In genomic region chr10:124285587-124286527, GRCh38 we compare ENCODE assay signal across 9 cellular contexts.
DNase-seq lines count a peak whose midpoint lies in the region; ATAC-seq and TF ChIP-seq lines count a peak whose summit lies in the region.
"Had no signal": no experiment of that assay in that cellular context is flagged by ENCODE, and none has a peak within 500 bp of the region (broad histone marks: within the 10 kb centered on the region; RNA-seq: fewer than 3 reads in every experiment).

No MANE protein-coding gene starts in this region.

- H3K4me3 Mint-ChIP-seq in activated T-helper 2 cell treated with anti-CD3 and anti-CD28 coated beads, Interferon-gamma antibody, Interleukin-2, Interleukin-4, amounts not matched to agents 10 μg/mL and 5 μg/mL and 100 μg/mL, durations not matched to agents 14 hours and 24 hours and 36 hours (ENCODE audit: low read depth) = no peak overlapping the region

- peak overlapping the region; percentile 37; the same call in 1 of the 2 replicates for H3K4me3 ChIP-seq in GM23248
- H3K4me3 ChIP-seq in MM.1S (ENCODE audit: low read length) = peak overlapping the region; percentile 37

- intact Hi-C loops in Right ventricle myocardium superior (cut with DNase I) = no loop called here
- intact Hi-C loops in activated T-helper 2 cell treated with anti-CD3 and anti-CD28 coated beads, Interferon-gamma antibody, Interleukin-2, Interleukin-4, amounts not matched to agents 10 μg/mL and 5 μg/mL and 100 μg/mL, durations not matched to agents 14 hours and 24 hours and 36 hours (cut with micrococcal nuclease) = no loop called here

- DNase-seq in GM23248 = peak; percentile 17
- peak; percentile 88 for DNase-seq in MM.1S
- peak; percentile 62 for DNase-seq in mesenteric fat pad (ENCODE audit: low spot score)
- DNase-seq in effector CD8-positive, alpha-beta T cell (lab: John Stamatoyannopoulos, UW) = no peak
- no peak for DNase-seq in Right ventricle myocardium superior
- no peak for DNase-seq in activated T-helper 2 cell treated with anti-CD3 and anti-CD28 coated beads, Interferon-gamma antibody, Interleukin-2, Interleukin-4, amounts not matched to agents 10 μg/mL and 5 μg/mL and 100 μg/mL, durations not matched to agents 14 hours and 24 hours and 36 hours (ENCODE audit: low spot score)
- no peak for DNase-seq in DMS153 (lab: John Stamatoyannopoulos, UW)

- in situ Hi-C loops in GM23248 (cut with MboI) = no loop called here

- H3K9me3 ChIP-seq in GM23248 (ENCODE audit: low read depth) (no peaks in the 10 kb centered on the region), MM.1S (replicated peaks; ENCODE audit: insufficient read depth, low read length) (no peaks in the 10 kb centered on the region)
- H3K9me3 ChIP-seq: neutrophil had no signal

- H3K27ac Mint-ChIP-seq in activated T-helper 2 cell treated with anti-CD3 and anti-CD28 coated beads, Interferon-gamma antibody, Interleukin-2, Interleukin-4, amounts not matched to agents 10 μg/mL and 5 μg/mL and 100 μg/mL, durations not matched to agents 14 hours and 24 hours and 36 hours = no peak overlapping the region

- H3K4me2 ChIP-seq in GM23248 (ENCODE audit: unreplicated experiment) = no peak overlapping the region
- H3K4me2 ChIP-seq in MM.1S (ENCODE audit: low read depth, low read length) = peak overlapping the region; percentile 68

- no peaks in the 10 kb centered on the region for H3K9me3 Mint-ChIP-seq in activated T-helper 2 cell treated with anti-CD3 and anti-CD28 coated beads, Interferon-gamma antibody, Interleukin-2, Interleukin-4, amounts not matched to agents 10 μg/mL and 5 μg/mL and 100 μg/mL, durations not matched to agents 14 hours and 24 hours and 36 hours

- H3K4me1 ChIP-seq in GM23248 (ENCODE audit: insufficient read depth) = no peaks in the 10 kb centered on the region
- peaks cover 36% of the 10 kb centered on the region for H3K4me1 ChIP-seq in MM.1S (ENCODE audit: low read length)

- H4K20me1 ChIP-seq in GM23248 (ENCODE audit: insufficient read depth) = no peaks in the 10 kb centered on the region
- no peaks in the 10 kb centered on the region for H4K20me1 ChIP-seq in MM.1S (ENCODE audit: insufficient read depth, low read length)

- H2AFZ ChIP-seq in GM23248 (no peak overlapping the region), MM.1S (ENCODE audit: low read length) (peak overlapping the region; percentile 18)

- H3K36me3 ChIP-seq in GM23248 (ENCODE audit: low read depth) (no peaks in the 10 kb centered on the region), MM.1S (replicated peaks; ENCODE audit: insufficient read depth, low read length) (no peaks in the 10 kb centered on the region)
- H3K36me3 ChIP-seq: neutrophil had no signal

- no peaks in the 10 kb centered on the region for H3K27me3 Mint-ChIP-seq in activated T-helper 2 cell treated with anti-CD3 and anti-CD28 coated beads, Interferon-gamma antibody, Interleukin-2, Interleukin-4, amounts not matched to agents 10 μg/mL and 5 μg/mL and 100 μg/mL, durations not matched to agents 14 hours and 24 hours and 36 hours (ENCODE audit: low read depth)

- no peak overlapping the region for H3K27ac ChIP-seq in GM23248
- H3K27ac ChIP-seq in MM.1S (ENCODE audit: low read length) = peak overlapping the region; percentile 81
- H3K27ac ChIP-seq: neutrophil had no signal

- ATAC-seq in GM18517 (IDR thresholded peaks at IDR 0.05; ENCODE audit: unreplicated experiment) (peak; percentile 80), Right ventricle myocardium superior (ENCODE audit: poor library complexity) (no peak)

- H3K27me3 ChIP-seq in GM23248 (replicated peaks; ENCODE audit: insufficient read depth) (0 out of 2 replicates have a peak, but pooled peaks cover 7% of the 10 kb centered on the region), MM.1S (replicated peaks; ENCODE audit: insufficient read depth, low read length) (no peaks in the 10 kb centered on the region)
- H3K27me3 ChIP-seq: neutrophil had no signal

- no peaks in the 10 kb centered on the region for H3K36me3 Mint-ChIP-seq in activated T-helper 2 cell treated with anti-CD3 and anti-CD28 coated beads, Interferon-gamma antibody, Interleukin-2, Interleukin-4, amounts not matched to agents 10 μg/mL and 5 μg/mL and 100 μg/mL, durations not matched to agents 14 hours and 24 hours and 36 hours (ENCODE audit: low read depth)

- H3K4me1 Mint-ChIP-seq in activated T-helper 2 cell treated with anti-CD3 and anti-CD28 coated beads, Interferon-gamma antibody, Interleukin-2, Interleukin-4, amounts not matched to agents 10 μg/mL and 5 μg/mL and 100 μg/mL, durations not matched to agents 14 hours and 24 hours and 36 hours (ENCODE audit: low read depth) = no peaks in the 10 kb centered on the region

- H3K9me2 ChIP-seq in GM23248 (ENCODE audit: insufficient read depth) = no peaks in the 10 kb centered on the region
- H3K9me2 ChIP-seq in MM.1S (replicated peaks; ENCODE audit: insufficient read depth, low read length) = no peaks in the 10 kb centered on the region

- TF ChIP-seq CTCF in MM.1S (IDR thresholded peaks at IDR 0.05; ENCODE audit: low read length) = no peak

- no peaks in the 10 kb centered on the region for H3F3A ChIP-seq in GM23248 (ENCODE audit: insufficient read depth)
- H3F3A ChIP-seq in MM.1S (ENCODE audit: insufficient read depth, low read length) = peaks cover 28% of the 10 kb centered on the region

- H3K9ac ChIP-seq in GM23248 = no peak overlapping the region
- peak overlapping the region; percentile 30; the same call in 1 of the 2 replicates for H3K9ac ChIP-seq in MM.1S (ENCODE audit: low read length)

- 32 to 37% methylated on average over 21 of the region's 21 CpGs for WGBS in GM23248 (ENCODE audit: low coverage in 1 of 2, low lambda C conversion rate in 2 of 2, missing lambda C conversion rate in 2 of 2), 2 experiments

- H3K79me2 ChIP-seq in GM23248 (ENCODE audit: insufficient read depth) (no peaks in the 10 kb centered on the region), MM.1S (ENCODE audit: low read length) (no peaks in the 10 kb centered on the region)

Comparison
In these comparisons a context has a peak if more than half of its experiments do, and no peak if none do; other contexts are left out.
1. DNase-seq: peak in GM23248 (single experiment), MM.1S (single experiment) and mesenteric fat pad (single experiment); none in effector CD8-positive, alpha-beta T cell (single experiment), Right ventricle myocardium superior (single experiment), activated T-helper 2 cell treated with anti-CD3 and anti-CD28 coated beads, Interferon-gamma antibody, Interleukin-2, Interleukin-4, amounts not matched to agents 10 μg/mL and 5 μg/mL and 100 μg/mL, durations not matched to agents 14 hours and 24 hours and 36 hours (single experiment) and DMS153 (single experiment).